In the genomic region with DNA sequence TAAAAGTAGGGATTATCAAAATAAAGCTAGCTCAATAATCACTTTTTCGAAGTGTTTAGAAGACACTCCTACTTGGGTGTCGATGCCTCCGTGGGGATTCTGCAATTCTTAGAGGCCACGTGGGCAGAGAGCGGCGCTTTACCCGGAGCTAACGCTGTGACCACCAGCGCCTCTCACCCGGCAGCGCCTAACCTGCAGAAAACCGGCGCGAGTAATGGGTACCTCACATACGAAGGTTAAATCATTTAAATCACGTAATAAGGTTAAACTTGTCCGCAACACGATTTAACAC, we compare ENCODE assay signal across 8 cellular contexts. TPM values are rescaled to one million over a fixed set of nuclear protein-coding genes. Genes with fewer than 3 reads are reported as not detected.
DNase-seq lines count a peak whose midpoint lies in the region; ATAC-seq and TF ChIP-seq lines count a peak whose summit lies in the region.

No MANE protein-coding gene starts in this region.

- TF ChIP-seq CTCF in choroid plexus epithelial cell (conservative IDR thresholded peaks at IDR 0.05; ENCODE audit: low read depth, low read length) (no peak), liver (IDR thresholded peaks at IDR 0.05; ENCODE audit: low read depth, low read length, missing input control) (no peak)

- H3K4me3 ChIP-seq in choroid plexus epithelial cell (ENCODE audit: low read depth, low read length) (peak overlapping the region; percentile 86), liver (ENCODE audit: low read depth in 1 of 3, low read length in 3 of 3) (peak overlapping the region; percentile 79 to 97 (median 83))

- peak; percentile 37 for ATAC-seq in HG02973 (IDR thresholded peaks at IDR 0.05; ENCODE audit: unreplicated experiment)
- peak; percentile 42 to 47 for ATAC-seq in activated CD4-positive, CD25-positive, alpha-beta regulatory T cell treated with anti-CD3 and anti-CD28 coated beads, Interleukin-2, amount 50 U/mL, for 24 hours

- DNase-seq in NCI-H748 (lab: John Stamatoyannopoulos, UW; ENCODE audit: unreplicated experiment) (peak; percentile 67), NCI-H748 treated with DMSO at 0.1 percent for 48 hours (lab: John Stamatoyannopoulos, UW) (no peak), NCI-H2171 (lab: John Stamatoyannopoulos, UW) (peak; percentile 55), choroid plexus epithelial cell (ENCODE audit: low read depth) (peak; percentile 79)
- peak; percentile 39 to 50 (median 44) for DNase-seq in stimulated activated CD4-positive, alpha-beta T cell treated with anti-CD3 and anti-CD28 coated beads, TNF-alpha, amount 100 ng/mL, for 4 hours (ENCODE audit: low read depth in 3 of 3)

- no peak for TF ChIP-seq RAD21 in liver (IDR thresholded peaks at IDR 0.05)

- WGBS in liver: under 1% methylated on average over 18 of the region's 18 CpGs

- no peaks in the 10 kb centered on the region for H3K9me3 ChIP-seq in liver (ENCODE audit: control insufficient read depth in 4 of 4, low read length in 3 of 4)

- H3K4me1 ChIP-seq in liver (ENCODE audit: control insufficient read depth in 4 of 4, insufficient read depth in 4 of 4, low read length in 3 of 4): peaks cover 1 to 42% (median 31%) of the 10 kb centered on the region in 4 donors

- H3K27ac ChIP-seq in liver (ENCODE audit: low read depth in 1 of 2, low read length in 2 of 2): peak overlapping the region; percentile 98 to 99

- H3K27me3 ChIP-seq in liver (ENCODE audit: control insufficient read depth in 4 of 4, insufficient read depth in 4 of 4, low read length in 3 of 4): no peaks in the 10 kb centered on the region

- peaks cover 0 to 30% (median 28%) of the 10 kb centered on the region in 4 donors for H3K36me3 ChIP-seq in liver (ENCODE audit: control insufficient read depth in 4 of 4, insufficient read depth in 3 of 4, low read depth in 1 of 4, low read length in 3 of 4)

- H3K9ac ChIP-seq in liver (ENCODE audit: low read depth in 1 of 2, low read length in 2 of 2): peak overlapping the region; percentile 26 to 95

TF ChIP-seq in liver, 16 proteins besides CTCF, POLR2A, EP300 and RAD21:
- no peak for TF ChIP-seq HNF4G (IDR thresholded peaks at IDR 0.05)
- no peak for TF ChIP-seq TAF1 (conservative IDR thresholded peaks at IDR 0.05)
- TF ChIP-seq SP1 (IDR thresholded peaks at IDR 0.05): no peak
- no peak for TF ChIP-seq JUND (IDR thresholded peaks at IDR 0.05)
- no peak for TF ChIP-seq EGR1 (IDR thresholded peaks at IDR 0.05; ENCODE audit: low read depth in 2 of 2)
- no peak for TF ChIP-seq NR2F2 (IDR thresholded peaks at IDR 0.05)
- no peak for TF ChIP-seq ZBTB33 (IDR thresholded peaks at IDR 0.05)
- no peak for TF ChIP-seq FOXA1 (IDR thresholded peaks at IDR 0.05)
- TF ChIP-seq GABPA (IDR thresholded peaks at IDR 0.05 in 1 of 2, conservative IDR thresholded peaks at IDR 0.05 in 1 of 2): no peak
- no peak for TF ChIP-seq FOXA2 (IDR thresholded peaks at IDR 0.05)
- TF ChIP-seq RXRA (IDR thresholded peaks at IDR 0.05): no peak
- TF ChIP-seq REST (IDR thresholded peaks at IDR 0.05): no peak
TF ChIP-seq in liver: peak in this region for 0.

RNA-seq across cellular contexts. Expression of gene TAF1D, which starts 0.5 kb away (rescaled TPM):
- total RNA-seq in liver: 10 to 100 TPM; 31.5 to 97.7 TPM
- polyA plus RNA-seq in liver: 10 to 100 TPM; 18.2 to 27.9 TPM

RNA-seq across cellular contexts. Expression of gene C11orf54, which starts 0.7 kb away (rescaled TPM):
- 100 to 1,000 TPM in 1 of 2 donors, 10 to 100 TPM in 1; 79.8 to 154 TPM for total RNA-seq in liver
- polyA plus RNA-seq in liver: 100 to 1,000 TPM in 1 of 2 donors, 10 to 100 TPM in 1; 60.8 to 148 TPM

RNA-seq across cellular contexts. Expression of gene MED17, which starts 43.3 kb away (rescaled TPM):
- 10 to 100 TPM; 10.0 to 12.7 TPM for total RNA-seq in liver
- 1 to 10 TPM; 2.8 to 5.0 TPM for polyA plus RNA-seq in liver
